Comparison of ENCODE assay signal across 11 cellular contexts in genomic region chr2:240426797-240427721, GRCh38. TPM values are rescaled to one million over a fixed set of nuclear protein-coding genes. Genes with fewer than 3 reads are reported as not detected.
DNase-seq lines count a peak whose midpoint lies in the region; ATAC-seq and TF ChIP-seq lines count a peak whose summit lies in the region.
"Had no signal": no experiment of that assay in that cellular context is flagged by ENCODE, and none has a peak within 500 bp of the region (broad histone marks: within the 10 kb centered on the region; RNA-seq: fewer than 3 reads in every experiment).

No MANE protein-coding gene starts in this region.

- peaks cover 24% of the 10 kb centered on the region for H3K4me1 Mint-ChIP-seq in activated T-helper 2 cell treated with anti-CD3 and anti-CD28 coated beads, Interferon-gamma antibody, Interleukin-2, Interleukin-4, amounts not matched to agents 10 μg/mL and 5 μg/mL and 100 μg/mL, durations not matched to agents 14 hours and 24 hours and 36 hours (ENCODE audit: low read depth)
- H3K4me1 Mint-ChIP-seq: IgD-negative memory B cell had no signal

- no peak for ATAC-seq in GM18858 (IDR thresholded peaks at IDR 0.05; ENCODE audit: unreplicated experiment)

- H3K9me3 Mint-ChIP-seq in activated T-helper 2 cell treated with anti-CD3 and anti-CD28 coated beads, Interferon-gamma antibody, Interleukin-2, Interleukin-4, amounts not matched to agents 10 μg/mL and 5 μg/mL and 100 μg/mL, durations not matched to agents 14 hours and 24 hours and 36 hours: peaks cover 32% of the 10 kb centered on the region

- peak overlapping the region; percentile 36 for H3K4me3 Mint-ChIP-seq in activated T-helper 2 cell treated with anti-CD3 and anti-CD28 coated beads, Interferon-gamma antibody, Interleukin-2, Interleukin-4, amounts not matched to agents 10 μg/mL and 5 μg/mL and 100 μg/mL, durations not matched to agents 14 hours and 24 hours and 36 hours (ENCODE audit: low read depth)
- H3K4me3 Mint-ChIP-seq: T-helper 1 cell treated with Interleukin-12 subunit alpha and Interleukin-12 subunit beta and Interleukin-4 antibody, amounts not matched to agents 30 μg/mL and 1 μg/mL, for 36 hours had no signal

- no peak for TF ChIP-seq CTCF in GM20000 (IDR thresholded peaks at IDR 0.05; ENCODE audit: extremely low read depth, missing control alignments)

- H3K27me3 Mint-ChIP-seq in activated T-helper 2 cell treated with anti-CD3 and anti-CD28 coated beads, Interferon-gamma antibody, Interleukin-2, Interleukin-4, amounts not matched to agents 10 μg/mL and 5 μg/mL and 100 μg/mL, durations not matched to agents 14 hours and 24 hours and 36 hours (ENCODE audit: low read depth): no peaks in the 10 kb centered on the region

- DNase-seq in stimulated activated CD4-positive, alpha-beta T cell treated with anti-CD3 and anti-CD28 coated beads, Interleukin-15, amount 100 ng/mL, for 24 hours: peak; percentile 47
- DNase-seq in stimulated activated CD4-positive, alpha-beta T cell treated with anti-CD3 and anti-CD28 coated beads, Interleukin-4, amount 100 ng/mL, for 4 hours: no peak
- DNase-seq in activated T-helper 2 cell treated with anti-CD3 and anti-CD28 coated beads, Interferon-gamma antibody, Interleukin-2, Interleukin-4, amounts not matched to agents 10 μg/mL and 5 μg/mL and 100 μg/mL, durations not matched to agents 14 hours and 24 hours and 36 hours (ENCODE audit: low spot score): no peak
- DNase-seq in left kidney (ENCODE audit: low read depth, low spot score): peak; percentile 68
- no peak for DNase-seq in GM20000 (ENCODE audit: low spot score)
- DNase-seq in OCI-M1 (lab: John Stamatoyannopoulos, UW): no peak
- DNase-seq in NCI-H510A (lab: John Stamatoyannopoulos, UW): no peak
- DNase-seq: NCI-H524 treated with DMSO at 0.1 percent for 48 hours had no signal

- peak overlapping the region; percentile 50 for H3K27ac Mint-ChIP-seq in activated T-helper 2 cell treated with anti-CD3 and anti-CD28 coated beads, Interferon-gamma antibody, Interleukin-2, Interleukin-4, amounts not matched to agents 10 μg/mL and 5 μg/mL and 100 μg/mL, durations not matched to agents 14 hours and 24 hours and 36 hours
- H3K27ac Mint-ChIP-seq: IgD-negative memory B cell; T-helper 1 cell treated with Interleukin-12 subunit alpha and Interleukin-12 subunit beta and Interleukin-4 antibody, amounts not matched to agents 30 μg/mL and 1 μg/mL, for 36 hours had no signal

- peaks cover 5% of the 10 kb centered on the region for H3K36me3 Mint-ChIP-seq in activated T-helper 2 cell treated with anti-CD3 and anti-CD28 coated beads, Interferon-gamma antibody, Interleukin-2, Interleukin-4, amounts not matched to agents 10 μg/mL and 5 μg/mL and 100 μg/mL, durations not matched to agents 14 hours and 24 hours and 36 hours (ENCODE audit: low read depth)

- intact Hi-C loops in activated T-helper 2 cell treated with anti-CD3 and anti-CD28 coated beads, Interferon-gamma antibody, Interleukin-2, Interleukin-4, amounts not matched to agents 10 μg/mL and 5 μg/mL and 100 μg/mL, durations not matched to agents 14 hours and 24 hours and 36 hours (cut with micrococcal nuclease): loop anchor here (1.0 kb wide), 1 partner anchor 24 kb away; no protein-coding TSS in a partner anchor

RNA-seq across cellular contexts. Expression of gene GPC1, which starts 8.4 kb away (rescaled TPM):
- total RNA-seq in activated T-helper 2 cell treated with anti-CD3 and anti-CD28 coated beads, Interferon-gamma antibody, Interleukin-2, Interleukin-4, amounts not matched to agents 10 μg/mL and 5 μg/mL and 100 μg/mL, durations not matched to agents 14 hours and 24 hours and 36 hours: 21.9 and 25.6 TPM in 2 replicates

Comparison
In these comparisons a context has a peak if more than half of its experiments do, and no peak if none do; other contexts are left out.
1. DNase-seq: peak in stimulated activated CD4-positive, alpha-beta T cell treated with anti-CD3 and anti-CD28 coated beads, Interleukin-15, amount 100 ng/mL, for 24 hours (single experiment) and left kidney (single experiment); none in stimulated activated CD4-positive, alpha-beta T cell treated with anti-CD3 and anti-CD28 coated beads, Interleukin-4, amount 100 ng/mL, for 4 hours (0 of 2), activated T-helper 2 cell treated with anti-CD3 and anti-CD28 coated beads, Interferon-gamma antibody, Interleukin-2, Interleukin-4, amounts not matched to agents 10 μg/mL and 5 μg/mL and 100 μg/mL, durations not matched to agents 14 hours and 24 hours and 36 hours (single experiment), GM20000 (single experiment), OCI-M1 (single experiment) and NCI-H510A (single experiment).